Comparison of ENCODE assay signal across 8 cellular contexts in the genomic region with DNA sequence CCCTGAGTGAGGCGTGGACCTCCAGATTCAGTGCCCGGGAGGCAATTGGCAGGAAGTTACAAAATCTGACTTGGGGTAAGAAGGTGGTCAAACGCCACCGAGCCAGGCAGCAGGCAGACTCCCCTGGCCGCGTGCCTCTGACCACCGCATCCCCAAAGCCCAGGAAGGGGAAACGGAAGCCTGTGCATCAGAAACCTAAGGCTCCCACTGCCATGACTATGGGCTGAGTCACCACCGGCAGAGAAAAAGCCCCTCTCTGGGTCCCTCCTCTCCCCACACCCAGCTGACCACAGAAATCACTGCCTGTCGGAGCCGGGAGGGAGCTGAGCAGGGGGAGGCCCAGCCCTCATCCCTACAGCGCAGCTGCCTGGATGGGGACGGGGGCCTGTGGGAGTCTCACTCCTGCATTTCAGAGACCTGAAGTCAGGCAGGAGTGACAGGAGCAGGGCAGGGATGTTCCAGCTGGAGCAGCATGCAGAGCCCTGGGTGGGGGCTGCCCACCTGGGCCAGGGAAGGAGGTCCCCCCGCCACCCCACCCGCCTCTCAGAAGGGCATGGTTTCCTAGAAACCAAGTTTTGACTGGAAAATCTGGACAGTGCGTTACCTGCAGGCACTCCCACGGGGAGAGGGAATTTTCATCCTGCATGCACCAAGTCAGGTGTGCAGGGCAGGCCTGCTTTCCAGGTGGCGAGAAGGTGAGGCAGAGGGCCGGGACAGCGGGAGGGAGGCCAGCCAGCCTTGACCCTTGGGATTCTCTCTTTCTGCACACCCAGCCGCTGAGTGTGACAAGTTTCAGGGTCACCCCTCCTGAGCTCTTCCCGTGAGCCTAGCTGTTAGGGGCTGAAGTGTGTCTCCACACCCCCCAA.
DNase-seq lines count a peak whose midpoint lies in the region; ATAC-seq and TF ChIP-seq lines count a peak whose summit lies in the region.

No MANE protein-coding gene starts in this region.

- DNase-seq in AG04450 (ENCODE audit: low read depth, low spot score) (peak; percentile 91), HS-27A (ENCODE audit: low read depth) (peak; percentile 85), left cardiac atrium (peak; percentile 56), WTC11 (ENCODE audit: low spot score) (no peak)
- peak; percentile 60 to 68 for DNase-seq in activated T-cell treated with anti-CD3 and anti-CD28 coated beads, Interleukin-2, amount 50 U/mL, for 48 hours
- DNase-seq in stimulated activated CD4-positive, alpha-beta T cell treated with anti-CD3 and anti-CD28 coated beads, Interleukin-4, amount 100 ng/mL, for 24 hours, result peak; percentile 28

- H3K27me3 Mint-ChIP-seq in WTC11 (ENCODE audit: low read depth), result no peaks in the 10 kb centered on the region

- intact Hi-C loops in left cardiac atrium (cut with DNase I), result no loop called here

- peaks cover 14% of the 10 kb centered on the region for H3K4me1 Mint-ChIP-seq in WTC11

- POLR2A ChIA-PET in AG04450 (lab: Yijun Ruan, JAX) (interaction anchor here (0.7 to 1.2 kb wide), 8 partner anchors 11 to 281 kb away, joined by 3 to 9 read pairs (median 4); no protein-coding TSS in a partner anchor), WTC11 (lab: Charles Lee) (no interaction called here)

- H3K27ac ChIP-seq in AG04450 (ENCODE audit: low read depth, low read length), result peak overlapping the region; percentile 96

- TF ChIP-seq CTCF in AG04450 (IDR thresholded peaks at IDR 0.05; ENCODE audit: low read depth, low read length) (no peak), WTC11 (IDR thresholded peaks at IDR 0.05) (no peak)

- peaks cover 10% of the 10 kb centered on the region for H3K9me3 Mint-ChIP-seq in WTC11

- CTCF ChIA-PET in AG04450 (lab: Charles Lee) (interaction anchor here (1.8 kb wide), 1 partner anchor 20 kb away, joined by 4 read pairs; no protein-coding TSS in a partner anchor), WTC11 (lab: Charles Lee) (interaction anchor here (1.1 to 2.5 kb wide), 5 partner anchors 16 to 215 kb away, joined by 3 to 9 read pairs (median 5); a partner anchor contains a TSS)

- peaks cover 48% of the 10 kb centered on the region for H3K36me3 Mint-ChIP-seq in WTC11

- H3K27me3 ChIP-seq in AG04450 (ENCODE audit: control insufficient read depth, insufficient read depth, low read length), result no peaks in the 10 kb centered on the region

- peaks cover 10% of the 10 kb centered on the region for H3K9me3 ChIP-seq in AG04450 (ENCODE audit: control insufficient read depth, insufficient read depth, low read length)

- ATAC-seq in left cardiac atrium (peak; percentile 43 to 67), HG02884 (IDR thresholded peaks at IDR 0.05; ENCODE audit: unreplicated experiment) (no peak), GM21717 (IDR thresholded peaks at IDR 0.05; ENCODE audit: unreplicated experiment) (no peak), WTC11 (no peak)

- H3K27ac Mint-ChIP-seq in WTC11, result no peak overlapping the region

- H3K4me3 Mint-ChIP-seq in WTC11, result no peak overlapping the region

- H3K4me3 ChIP-seq in AG04450 (ENCODE audit: low read depth, low read length), result no peak overlapping the region

TF ChIP-seq in WTC11, 78 proteins besides CTCF, POLR2A, EP300 and RAD21:
- no peak for TF ChIP-seq IRF2 (CRISPR knock-in tag; IDR thresholded peaks at IDR 0.05; ENCODE audit: borderline replicate concordance, low read depth)
- TF ChIP-seq JUN (CRISPR knock-in tag; IDR thresholded peaks at IDR 0.05), result no peak
- no peak for TF ChIP-seq PRRX2 (CRISPR knock-in tag; IDR thresholded peaks at IDR 0.05)
- TF ChIP-seq RELA (CRISPR knock-in tag; IDR thresholded peaks at IDR 0.05; ENCODE audit: borderline replicate concordance), result no peak

Comparison
In these comparisons a context has a peak if more than half of its experiments do, and no peak if none do; other contexts are left out.
1. ATAC-seq: peak in left cardiac atrium (2 of 2); none in HG02884 (single experiment), GM21717 (single experiment) and WTC11 (single experiment).